16 cellular contexts compared by ENCODE assay signal in the genomic region with DNA sequence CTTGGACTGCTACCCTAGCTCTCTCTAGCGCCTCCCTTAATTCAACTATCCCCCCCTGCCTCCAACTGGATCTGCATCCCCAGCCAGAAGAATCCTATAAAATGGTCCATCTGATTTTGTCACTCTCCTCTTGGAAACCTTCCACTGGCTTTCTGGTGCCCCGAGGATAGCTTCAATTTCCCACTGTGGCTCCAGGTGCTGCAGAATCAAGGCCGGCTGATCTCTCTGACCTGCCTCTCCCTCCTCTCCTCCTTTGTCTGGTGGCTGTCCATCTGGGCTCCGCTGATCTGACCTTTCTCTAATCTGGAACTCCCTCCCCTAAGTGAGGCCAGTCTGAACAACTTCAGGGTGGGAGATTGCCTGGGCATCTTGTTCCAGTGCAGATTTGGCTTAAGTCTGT. TPM values are rescaled to one million over a fixed set of nuclear protein-coding genes. Genes with fewer than 3 reads are reported as not detected.
A peak's percentile ranks its signal among the peaks of the same experiment; 100 is the strongest.
DNase-seq lines count a peak whose midpoint lies in the region; ATAC-seq and TF ChIP-seq lines count a peak whose summit lies in the region.
"Had no signal": no experiment of that assay in that cellular context is flagged by ENCODE, and none has a peak within 500 bp of the region (broad histone marks: within the 10 kb centered on the region; RNA-seq: fewer than 3 reads in every experiment).

No MANE protein-coding gene starts in this region.

- no peaks in the 10 kb centered on the region for H3K9me2 ChIP-seq in SK-N-SH

- H3K9me3 ChIP-seq in SK-N-SH (no peaks in the 10 kb centered on the region), subcutaneous abdominal adipose tissue (ENCODE audit: control insufficient read depth in 5 of 5, low read length in 5 of 5) (no peaks in the 10 kb centered on the region)

- no peak for TF ChIP-seq RAD21 in SK-N-SH (IDR thresholded peaks at IDR 0.05; ENCODE audit: low read length)

- POLR2A ChIA-PET in SK-N-SH (lab: Yijun Ruan, JAX): no interaction called here

- no peak for TF ChIP-seq EP300 in SK-N-SH (IDR thresholded peaks at IDR 0.05; ENCODE audit: borderline replicate concordance in 1 of 2, low read depth in 1 of 2, low read length in 1 of 2)

- ATAC-seq in SK-N-SH treated with all-trans-retinoic acid at 6 μM for 48 hours: no peak
- ATAC-seq: HepG2 had no signal

- no peaks in the 10 kb centered on the region for H4K20me1 ChIP-seq in SK-N-SH (ENCODE audit: insufficient read depth)

- 74% methylated on average over 4 of the region's 4 CpGs for WGBS in SK-N-SH (ENCODE audit: low lambda C conversion rate)

- H2AFZ ChIP-seq in SK-N-SH (ENCODE audit: low read depth): no peak overlapping the region

- H3K27me3 ChIP-seq in SK-N-SH (ENCODE audit: insufficient read depth): no peaks in the 10 kb centered on the region; the same call in 1 of the 2 replicates
- no peaks in the 10 kb centered on the region for H3K27me3 ChIP-seq in subcutaneous abdominal adipose tissue (ENCODE audit: control insufficient read depth in 5 of 5, insufficient read depth in 4 of 5, low read length in 5 of 5)

- H3K4me1 ChIP-seq in SK-N-SH (ENCODE audit: control insufficient read depth in 1 of 2, insufficient read depth in 2 of 2, low read depth in 1 of 2, low read length in 1 of 2): peaks cover 0 to 16% of the 10 kb centered on the region in 2 experiments; a peak in 1 of 4 replicates
- H3K4me1 ChIP-seq in subcutaneous abdominal adipose tissue (ENCODE audit: control insufficient read depth in 5 of 5, insufficient read depth in 5 of 5, low read length in 5 of 5): peaks cover 7 to 58% (median 42%) of the 10 kb centered on the region in 5 donors

- CTCF ChIA-PET in SK-N-SH (lab: Yijun Ruan, JAX): interaction anchor here (1.0 to 2.1 kb wide), 2 partner anchors 14 to 214 kb away, joined by 5 to 9 read pairs; no protein-coding TSS in a partner anchor

- H3K4me3 ChIP-seq in SK-N-SH (ENCODE audit: low read depth in 2 of 2, low read length in 1 of 2) (no peak overlapping the region), subcutaneous abdominal adipose tissue (ENCODE audit: low read depth in 1 of 5, low read length in 5 of 5) (no peak overlapping the region)

- peak overlapping the region in 1 of 2 experiments; percentile 17; a peak in 1 of 4 replicates for H3K27ac ChIP-seq in SK-N-SH (ENCODE audit: low read depth in 2 of 2, low read length in 1 of 2)
- peak overlapping the region; percentile 42 for H3K27ac ChIP-seq in subcutaneous abdominal adipose tissue (ENCODE audit: low read depth, low read length)

- DNase-seq in SK-N-SH: no peak
- peak; percentile 53 for DNase-seq in cerebellum (ENCODE audit: low spot score)
- no peak for DNase-seq in iPS-NIHi11 (ENCODE audit: low spot score)
- DNase-seq in NCI-H2171 (lab: John Stamatoyannopoulos, UW): no peak
- DNase-seq in activated gamma-delta T cell (lab: John Stamatoyannopoulos, UW): no peak
- DNase-seq: 8988T; CD8-positive, alpha-beta memory T cell; COR-L47; DMS 273 treated with DMSO at 0.1 percent for 48 hours; DMS53; DND-41; EL; H9 had no signal

- H3F3A ChIP-seq in SK-N-SH (replicated peaks; ENCODE audit: insufficient read depth): peaks cover 3% of the 10 kb centered on the region

- no peak overlapping the region for H3K4me2 ChIP-seq in SK-N-SH

- no peaks in the 10 kb centered on the region for H3K79me2 ChIP-seq in SK-N-SH (ENCODE audit: insufficient read depth)

- TF ChIP-seq CTCF in SK-N-SH (IDR thresholded peaks at IDR 0.05): no peak

- no peak overlapping the region for H3K9ac ChIP-seq in SK-N-SH
- H3K9ac ChIP-seq in subcutaneous abdominal adipose tissue (ENCODE audit: low read length in 5 of 5): no peak overlapping the region

- H3K36me3 ChIP-seq in SK-N-SH (replicated peaks in 1 of 2; ENCODE audit: control insufficient read depth in 1 of 2, insufficient read depth in 2 of 2, low read length in 1 of 2): no peaks in the 10 kb centered on the region
- H3K36me3 ChIP-seq in subcutaneous abdominal adipose tissue (ENCODE audit: control insufficient read depth in 5 of 5, insufficient read depth in 5 of 5, low read length in 5 of 5): no peaks in the 10 kb centered on the region

TF ChIP-seq in SK-N-SH treated with all-trans-retinoic acid at 6 μM for 48 hours, 23 proteins besides CTCF, POLR2A, EP300 and RAD21:
- TF ChIP-seq ZNF8 (CRISPR knock-in tag; IDR thresholded peaks at IDR 0.05) (no peak), ZNF70 (CRISPR knock-in tag; IDR thresholded peaks at IDR 0.05) (peak; percentile 39; the same call in 1 of the 2 replicates), TCF4 (CRISPR knock-in tag; IDR thresholded peaks at IDR 0.05; ENCODE audit: borderline replicate concordance) (no peak), GLIS3 (CRISPR knock-in tag; IDR thresholded peaks at IDR 0.05) (no peak), TOX (CRISPR knock-in tag; IDR thresholded peaks at IDR 0.05; ENCODE audit: borderline replicate concordance) (no peak), PPARA (CRISPR knock-in tag; IDR thresholded peaks at IDR 0.05; ENCODE audit: borderline replicate concordance) (no peak)

TF ChIP-seq in SK-N-SH, 30 proteins besides CTCF, POLR2A, EP300 and RAD21:
- no peak for TF ChIP-seq SMC3 (IDR thresholded peaks at IDR 0.05; ENCODE audit: low read depth, low read length)
- TF ChIP-seq SIN3A (IDR thresholded peaks at IDR 0.05; ENCODE audit: borderline replicate concordance, low read depth, low read length): no peak
- TF ChIP-seq TCF12 (IDR thresholded peaks at IDR 0.05): no peak
- TF ChIP-seq, protein P1, sequence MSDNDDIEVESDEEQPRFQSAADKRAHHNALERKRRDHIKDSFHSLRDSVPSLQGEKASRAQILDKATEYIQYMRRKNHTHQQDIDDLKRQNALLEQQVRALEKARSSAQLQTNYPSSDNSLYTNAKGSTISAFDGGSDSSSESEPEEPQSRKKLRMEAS (IDR thresholded peaks at IDR 0.05; ENCODE audit: low read depth): no peak
- TF ChIP-seq RCOR1 (IDR thresholded peaks at IDR 0.05; ENCODE audit: low read length): no peak
- TF ChIP-seq ELF1 (IDR thresholded peaks at IDR 0.05): no peak
- TF ChIP-seq, protein P2, sequence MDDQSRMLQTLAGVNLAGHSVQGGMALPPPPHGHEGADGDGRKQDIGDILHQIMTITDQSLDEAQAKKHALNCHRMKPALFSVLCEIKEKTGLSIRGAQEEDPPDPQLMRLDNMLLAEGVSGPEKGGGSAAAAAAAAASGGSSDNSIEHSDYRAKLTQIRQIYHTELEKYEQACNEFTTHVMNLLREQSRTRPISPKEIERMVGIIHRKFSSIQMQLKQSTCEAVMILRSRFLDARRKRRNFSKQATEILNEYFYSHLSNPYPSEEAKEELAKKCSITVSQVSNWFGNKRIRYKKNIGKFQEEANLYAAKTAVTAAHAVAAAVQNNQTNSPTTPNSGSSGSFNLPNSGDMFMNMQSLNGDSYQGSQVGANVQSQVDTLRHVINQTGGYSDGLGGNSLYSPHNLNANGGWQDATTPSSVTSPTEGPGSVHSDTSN (IDR thresholded peaks at IDR 0.05): no peak
- TF ChIP-seq FOXM1 (IDR thresholded peaks at IDR 0.05; ENCODE audit: low read depth): no peak
- no peak for TF ChIP-seq RXRA (IDR thresholded peaks at IDR 0.05; ENCODE audit: borderline replicate concordance, low read depth)
- no peak for TF ChIP-seq FOXJ3 (CRISPR knock-in tag; IDR thresholded peaks at IDR 0.05)
- TF ChIP-seq, protein P3, sequence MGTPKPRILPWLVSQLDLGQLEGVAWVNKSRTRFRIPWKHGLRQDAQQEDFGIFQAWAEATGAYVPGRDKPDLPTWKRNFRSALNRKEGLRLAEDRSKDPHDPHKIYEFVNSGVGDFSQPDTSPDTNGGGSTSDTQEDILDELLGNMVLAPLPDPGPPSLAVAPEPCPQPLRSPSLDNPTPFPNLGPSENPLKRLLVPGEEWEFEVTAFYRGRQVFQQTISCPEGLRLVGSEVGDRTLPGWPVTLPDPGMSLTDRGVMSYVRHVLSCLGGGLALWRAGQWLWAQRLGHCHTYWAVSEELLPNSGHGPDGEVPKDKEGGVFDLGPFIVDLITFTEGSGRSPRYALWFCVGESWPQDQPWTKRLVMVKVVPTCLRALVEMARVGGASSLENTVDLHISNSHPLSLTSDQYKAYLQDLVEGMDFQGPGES (IDR thresholded peaks at IDR 0.05; ENCODE audit: low read depth, low read length): no peak
- no peak for TF ChIP-seq TAF1 (IDR thresholded peaks at IDR 0.05; ENCODE audit: borderline replicate concordance, low read depth, low read length)
- no peak for TF ChIP-seq CHD2 (IDR thresholded peaks at IDR 0.05; ENCODE audit: low read length, partially characterized antibody)
- TF ChIP-seq NRF1 (IDR thresholded peaks at IDR 0.05; ENCODE audit: low read depth, low read length): no peak

RNA-seq across cellular contexts. Expression of gene GRK3, which starts 6.1 kb away (rescaled TPM):
- polyA plus RNA-seq in SK-N-SH (2012; rRNA removed): 1.3 and 1.9 TPM in 2 replicates
- polyA plus RNA-seq in SK-N-SH (2012; cell fraction: cytosol; rRNA removed): 2.0 and 2.5 TPM in 2 replicates
- polyA plus RNA-seq in SK-N-SH (2012; cell fraction: nucleus; rRNA removed): 1.8 and 2.4 TPM in 2 replicates
- 18.4 TPM for total RNA-seq in cerebellum
